Comparison of ENCODE assay signal across 1 cellular context in genomic region chr19:47406711-47407416, GRCh38.
A peak's percentile ranks its signal among the peaks of the same experiment; 100 is the strongest.
TF ChIP-seq lines count a peak whose summit lies in the region.

No MANE protein-coding gene starts in this region.

TF ChIP-seq in K562, 482 proteins besides CTCF, POLR2A, EP300 and RAD21 (continued from another document):
- TF ChIP-seq CXXC5 (CRISPR knock-in tag; IDR thresholded peaks at IDR 0.05) (peak; percentile 30; the same call in 1 of the 2 replicates), CREM (IDR thresholded peaks at IDR 0.05; ENCODE audit: low read depth) (0 out of 2 replicates have a peak, but pooled peaks have one; percentile 16), ATF2 (CRISPR knock-in tag; IDR thresholded peaks at IDR 0.05) (0 out of 2 replicates have a peak, but pooled peaks have one; percentile 13), THRAP3 (IDR thresholded peaks at IDR 0.05; ENCODE audit: borderline replicate concordance) (no peak)
